Comparison of ENCODE assay signal across 30 cellular contexts in the genomic region with DNA sequence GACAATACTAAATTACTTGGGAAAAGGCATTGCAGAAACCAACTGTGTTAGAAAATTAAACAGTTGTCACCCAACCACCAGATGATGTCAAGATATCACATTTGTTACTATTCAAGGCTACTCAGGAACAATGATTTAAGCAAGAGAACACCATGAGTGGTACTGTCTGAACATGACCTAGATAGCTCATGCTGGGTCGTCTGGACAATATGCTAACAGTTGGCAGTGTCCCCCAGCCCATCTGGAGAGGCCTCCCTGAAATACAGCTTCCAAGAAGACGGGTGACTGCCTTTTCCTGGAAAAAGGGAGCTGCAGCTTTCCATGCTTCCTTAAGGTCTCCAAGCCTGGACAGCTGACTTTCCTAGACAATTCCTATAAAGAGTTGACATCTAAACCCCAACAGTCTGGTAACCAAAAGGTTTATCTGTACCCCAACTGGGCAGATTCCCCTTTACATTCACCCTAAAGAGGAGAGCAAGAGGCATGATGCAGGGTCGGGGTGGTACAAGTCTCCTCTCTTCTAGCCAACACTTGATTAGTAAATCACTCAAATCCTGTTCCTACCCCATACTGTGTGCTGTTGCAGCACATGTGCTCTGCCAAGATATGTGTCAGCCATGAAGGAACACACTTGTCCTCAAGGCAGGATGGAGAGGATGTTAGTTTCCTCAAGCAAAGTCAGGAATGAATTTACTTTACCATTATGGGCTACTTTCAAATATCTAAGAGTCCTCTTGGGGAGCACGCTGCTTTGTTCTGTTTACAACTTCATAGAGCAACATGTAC.
DNase-seq lines count a peak whose midpoint lies in the region; ATAC-seq, FAIRE-seq and TF ChIP-seq lines count a peak whose summit lies in the region.
"Had no signal": no experiment of that assay in that cellular context is flagged by ENCODE, and none has a peak within 500 bp of the region (broad histone marks: within the 10 kb centered on the region; RNA-seq: fewer than 3 reads in every experiment).

No MANE protein-coding gene starts in this region.

- H3K4me1 Mint-ChIP-seq in brain: peaks cover 17% of the 10 kb centered on the region
- H3K4me1 Mint-ChIP-seq in activated CD4-positive, alpha-beta T cell treated with anti-CD3 and anti-CD28 coated beads for 36 hours: no peaks in the 10 kb centered on the region
- H3K4me1 Mint-ChIP-seq: CD14-positive monocyte, endodermal cell, natural killer cell had no signal

- peak overlapping the region; percentile 53 for H2AK5ac ChIP-seq in mesenchymal stem cell (ENCODE audit: low read length, severe bottlenecking)

- H3K14ac ChIP-seq in mesenchymal stem cell (ENCODE audit: low read length in 2 of 2): peak overlapping the region in 1 of 2 experiments; percentile 79

- no peak overlapping the region for H4K91ac ChIP-seq in mesenchymal stem cell (ENCODE audit: low read length)

- no peak for FAIRE-seq in RCC 7860 (lab: Jason Lieb, UNC)

- CTCF ChIA-PET in activated CD4-positive, alpha-beta T cell treated with anti-CD3 and anti-CD28 coated beads for 36 hours (lab: Charles Lee): no interaction called here

- H3K4me3 ChIP-seq in heart left ventricle (no peak overlapping the region), mesenchymal stem cell (ENCODE audit: insufficient read depth in 1 of 2, low read depth in 1 of 2, low read length in 2 of 2) (no peak overlapping the region)
- H3K4me3 ChIP-seq: lower lobe of right lung, smooth muscle cell, suprapubic skin had no signal

- intact Hi-C loops in heart left ventricle (cut with DNase I): no loop called here
- intact Hi-C loops in Right ventricle myocardium superior (cut with DNase I): no loop called here
- intact Hi-C loops in activated CD4-positive, alpha-beta T cell treated with anti-CD3 and anti-CD28 coated beads for 36 hours (cut with DNase I, micrococcal nuclease): no loop called here

- no peak overlapping the region for H2AFZ ChIP-seq in mesenchymal stem cell (ENCODE audit: low read depth, low read length)

- no peaks in the 10 kb centered on the region for H3K36me3 ChIP-seq in heart left ventricle
- H3K36me3 ChIP-seq in mesenchymal stem cell (ENCODE audit: control insufficient read depth in 1 of 2, insufficient read depth in 2 of 2, low read depth in 1 of 2, low read length in 2 of 2): peaks cover 0 to under 1% of the 10 kb centered on the region in 2 experiments
- H3K36me3 ChIP-seq: lower lobe of right lung, suprapubic skin had no signal

- H2BK5ac ChIP-seq in mesenchymal stem cell (ENCODE audit: low read depth, low read length, poor library complexity, severe bottlenecking): no peak overlapping the region

- TF ChIP-seq CTCF in heart left ventricle (IDR thresholded peaks at IDR 0.05): no peak
- TF ChIP-seq CTCF in brain (conservative IDR thresholded peaks at IDR 0.05): no peak

- TF ChIP-seq POLR2A in heart left ventricle (IDR thresholded peaks at IDR 0.05): no peak

- H3K27ac Mint-ChIP-seq in brain: peak overlapping the region in 3 of 5 experiments; percentile 27 to 85 (median 71)
- H3K27ac Mint-ChIP-seq in activated CD4-positive, alpha-beta T cell treated with anti-CD3 and anti-CD28 coated beads for 36 hours: no peak overlapping the region
- H3K27ac Mint-ChIP-seq: activated CD8-positive, alpha-beta T cell treated with anti-CD3 and anti-CD28 coated beads for 36 hours; CD14-positive monocyte; dendritic cell treated with granulocyte-macrophage colony-stimulating factor and Interleukin-4, amounts not matched to agents 40 ng/mL and 50 ng/mL, for 4 days; endodermal cell; natural killer cell had no signal

- WGBS in heart left ventricle, 4 donors: 66 to 75% (median 72%) methylated on average over 4 of the region's 4 CpGs
- WGBS in mesenchymal stem cell: 77% methylated on average over 3 of the region's 4 CpGs

- peaks cover 2% of the 10 kb centered on the region for H3K79me1 ChIP-seq in mesenchymal stem cell (replicated peaks; ENCODE audit: low read length, poor library complexity, severe bottlenecking)

- no peak overlapping the region for H2BK15ac ChIP-seq in mesenchymal stem cell (ENCODE audit: low read depth, poor library complexity, severe bottlenecking)

- H3K27ac ChIP-seq in heart left ventricle: no peak overlapping the region
- no peak overlapping the region for H3K27ac ChIP-seq in mesenchymal stem cell (ENCODE audit: low read length, poor library complexity, severe bottlenecking)
- H3K27ac ChIP-seq: lower lobe of right lung, suprapubic skin had no signal

- H3K27me3 ChIP-seq in heart left ventricle (no peaks in the 10 kb centered on the region), mesenchymal stem cell (ENCODE audit: control insufficient read depth in 1 of 2, insufficient read depth in 1 of 2, low read length in 2 of 2) (peaks cover 0 to 14% of the 10 kb centered on the region in 2 experiments)
- H3K27me3 ChIP-seq: suprapubic skin had no signal

- no peak overlapping the region for H3K4me3 Mint-ChIP-seq in brain
- no peak overlapping the region for H3K4me3 Mint-ChIP-seq in activated CD4-positive, alpha-beta T cell treated with anti-CD3 and anti-CD28 coated beads for 36 hours
- H3K4me3 Mint-ChIP-seq: activated CD8-positive, alpha-beta T cell treated with anti-CD3 and anti-CD28 coated beads for 36 hours; CD14-positive monocyte; dendritic cell treated with granulocyte-macrophage colony-stimulating factor and Interleukin-4, amounts not matched to agents 40 ng/mL and 50 ng/mL, for 4 days; endodermal cell; natural killer cell had no signal

- no peak overlapping the region for H3K23ac ChIP-seq in mesenchymal stem cell (ENCODE audit: low read length in 2 of 2)

- DNase-seq in heart left ventricle: peak in 2 of 5 donors; percentile 24 to 39
- DNase-seq in Right ventricle myocardium superior: no peak
- DNase-seq in mesenchymal stem cell: no peak
- no peak for DNase-seq in RCC 7860 (ENCODE audit: low spot score)
- DNase-seq in cortex of kidney (lab: John Stamatoyannopoulos, UW): no peak
- no peak for DNase-seq in activated CD4-positive, alpha-beta T cell treated with anti-CD3 and anti-CD28 coated beads for 36 hours
- DNase-seq: activated CD4-positive, alpha-beta T cell treated with anti-CD3 and anti-CD28 coated beads for 1 hour; activated CD8-positive, alpha-beta T cell treated with anti-CD3 and anti-CD28 coated beads for 36 hours; activated naive CD4-positive, alpha-beta T cell treated with anti-CD3 and anti-CD28 coated beads, Interleukin-2, amount 50 U/mL, for 16 hours; amniotic stem cell; Caco-2; DMS79; endodermal cell; GDM1; head of caudate nucleus; Kasumi-1; lower lobe of right lung; natural killer cell; NCI-H1436; NCI-H2081 treated with DMSO at 0.1 percent for 48 hours; NCI-H345; SK-N-SH; stimulated activated naive CD4-positive, alpha-beta T cell treated with Interleukin-2 at 50 U/mL for 16 hours had no signal

- H2BK12ac ChIP-seq in mesenchymal stem cell (ENCODE audit: low read length in 2 of 2): no peak overlapping the region

- H3K27me3 Mint-ChIP-seq in brain: no peaks in the 10 kb centered on the region
- no peaks in the 10 kb centered on the region for H3K27me3 Mint-ChIP-seq in activated CD4-positive, alpha-beta T cell treated with anti-CD3 and anti-CD28 coated beads for 36 hours
- H3K27me3 Mint-ChIP-seq: dendritic cell treated with granulocyte-macrophage colony-stimulating factor and Interleukin-4, amounts not matched to agents 40 ng/mL and 50 ng/mL, for 4 days had no signal

- peaks cover 17% of the 10 kb centered on the region for H3K36me3 Mint-ChIP-seq in brain
- H3K36me3 Mint-ChIP-seq in activated CD4-positive, alpha-beta T cell treated with anti-CD3 and anti-CD28 coated beads for 36 hours (ENCODE audit: low read depth): no peaks in the 10 kb centered on the region
- H3K36me3 Mint-ChIP-seq: natural killer cell had no signal

- H3K9me3 Mint-ChIP-seq in brain: peaks cover 6 to 12% (median 9%) of the 10 kb centered on the region in 5 experiments
- H3K9me3 Mint-ChIP-seq in activated CD4-positive, alpha-beta T cell treated with anti-CD3 and anti-CD28 coated beads for 36 hours (ENCODE audit: low read depth): peaks cover 3% of the 10 kb centered on the region
- H3K9me3 Mint-ChIP-seq: activated CD8-positive, alpha-beta T cell treated with anti-CD3 and anti-CD28 coated beads for 36 hours; natural killer cell had no signal

- no peak overlapping the region for H4K8ac ChIP-seq in mesenchymal stem cell (ENCODE audit: low read length)

- H3K4me1 ChIP-seq in heart left ventricle (no peaks in the 10 kb centered on the region), mesenchymal stem cell (ENCODE audit: control insufficient read depth, insufficient read depth, low read depth, low read length) (no peaks in the 10 kb centered on the region)
- H3K4me1 ChIP-seq: lower lobe of right lung, suprapubic skin had no signal

- no peaks in the 10 kb centered on the region for H3K9me3 ChIP-seq in heart left ventricle
- no peaks in the 10 kb centered on the region for H3K9me3 ChIP-seq in mesenchymal stem cell (ENCODE audit: control insufficient read depth, low read length)
- H3K9me3 ChIP-seq: lower lobe of right lung, SK-N-SH, suprapubic skin had no signal

- H3K4me2 ChIP-seq in mesenchymal stem cell (ENCODE audit: low read length, poor library complexity, severe bottlenecking): no peak overlapping the region
- H3K4me2 ChIP-seq: SK-N-SH, smooth muscle cell had no signal

- POLR2A ChIA-PET in activated CD4-positive, alpha-beta T cell treated with anti-CD3 and anti-CD28 coated beads for 36 hours (lab: Charles Lee): no interaction called here

- no peak overlapping the region for H3K9ac ChIP-seq in mesenchymal stem cell (ENCODE audit: low read length)
- H3K9ac ChIP-seq: SK-N-SH had no signal

- no peak overlapping the region for H3K4ac ChIP-seq in mesenchymal stem cell (ENCODE audit: low read depth in 1 of 2, low read length in 2 of 2)

- no peak overlapping the region for H2BK120ac ChIP-seq in mesenchymal stem cell (ENCODE audit: low read depth, low read length)

- peak in 3 of 4 donors; percentile 37 to 81 (median 53) for ATAC-seq in heart left ventricle
- no peak for ATAC-seq in Right ventricle myocardium superior (ENCODE audit: poor library complexity)
- ATAC-seq in GM21528 (IDR thresholded peaks at IDR 0.05; ENCODE audit: low FRiP score, unreplicated experiment): no peak
- ATAC-seq in activated CD4-positive, alpha-beta T cell treated with anti-CD3 and anti-CD28 coated beads for 36 hours: no peak
- ATAC-seq: activated CD8-positive, alpha-beta T cell treated with anti-CD3 and anti-CD28 coated beads for 36 hours; HCT116; lower lobe of right lung; natural killer cell had no signal

- peak overlapping the region in 1 of 2 experiments; percentile 21 for H3K18ac ChIP-seq in mesenchymal stem cell (ENCODE audit: low read depth in 1 of 2, low read length in 2 of 2)

Comparison
In these comparisons a context has a peak if more than half of its experiments do, and no peak if none do; other contexts are left out.
1. ATAC-seq: peak in heart left ventricle (3 of 4); none in Right ventricle myocardium superior (single experiment), GM21528 (single experiment) and activated CD4-positive, alpha-beta T cell treated with anti-CD3 and anti-CD28 coated beads for 36 hours (single experiment).